6 cellular contexts compared by ENCODE assay signal in genomic region chr19:2266183-2266993, GRCh38.
DNase-seq lines count a peak whose midpoint lies in the region; ATAC-seq lines count a peak whose summit lies in the region.

No MANE protein-coding gene starts in this region.

- no peak for ATAC-seq in HG03354 (IDR thresholded peaks at IDR 0.05; ENCODE audit: poor library complexity, severe bottlenecking, unreplicated experiment)

- DNase-seq in DMS79 treated with DMSO at 0.1 percent for 48 hours (lab: John Stamatoyannopoulos, UW) = peak; percentile 72
- peak; percentile 83 for DNase-seq in NAMALWA (ENCODE audit: low spot score)
- DNase-seq in posterior cingulate gyrus = peak; percentile 57 to 96 (median 76)
- no peak for DNase-seq in NCI-H774 (lab: John Stamatoyannopoulos, UW)

- H3K27ac ChIP-seq in cingulate gyrus (ENCODE audit: low read depth, low read length) = peak overlapping the region; percentile 75

- intact Hi-C loops in posterior cingulate gyrus (cut with DNase I) = no loop called here
